ENCODE assay signal across 17 cellular contexts in genomic region chr6:79193971-79194370, GRCh38. TPM values are rescaled to one million over a fixed set of nuclear protein-coding genes. Genes with fewer than 3 reads are reported as not detected.
DNase-seq lines count a peak whose midpoint lies in the region; ATAC-seq and TF ChIP-seq lines count a peak whose summit lies in the region.
"Had no signal": no experiment of that assay in that cellular context is flagged by ENCODE, and none has a peak within 500 bp of the region (broad histone marks: within the 10 kb centered on the region; RNA-seq: fewer than 3 reads in every experiment).

No MANE protein-coding gene starts in this region.

- no peaks in the 10 kb centered on the region for H3K9me2 ChIP-seq in SK-N-SH

- no peaks in the 10 kb centered on the region for H3F3A ChIP-seq in SK-N-SH (replicated peaks; ENCODE audit: insufficient read depth)

- peaks cover 4 to 6% of the 10 kb centered on the region in 2 experiments for H3K36me3 ChIP-seq in SK-N-SH (replicated peaks in 1 of 2; ENCODE audit: control insufficient read depth in 1 of 2, insufficient read depth in 2 of 2, low read length in 1 of 2)
- H3K36me3 ChIP-seq: BE2C had no signal

- 50% methylated on average over 2 of the region's 2 CpGs for WGBS in SK-N-SH (ENCODE audit: low lambda C conversion rate)

- no peak for TF ChIP-seq RAD21 in SK-N-SH (IDR thresholded peaks at IDR 0.05; ENCODE audit: low read length)

- H3K4me2 ChIP-seq in SK-N-SH, result no peak overlapping the region

- no peak for TF ChIP-seq EP300 in SK-N-SH (IDR thresholded peaks at IDR 0.05; ENCODE audit: borderline replicate concordance in 1 of 2, low read depth in 1 of 2, low read length in 1 of 2)

- no peak for DNase-seq in SK-N-SH
- DNase-seq in NCI-H69 (lab: John Stamatoyannopoulos, UW), result peak; percentile 89
- DNase-seq in fibroblast of mammary gland (ENCODE audit: low read depth), result peak; percentile 50
- no peak for DNase-seq in RWPE1 (ENCODE audit: low spot score)
- DNase-seq in activated CD8-positive, alpha-beta memory T cell treated with anti-CD3 and anti-CD28 coated beads, Interleukin-2, amount 50 U/mL, for 48 hours, result no peak
- DNase-seq: ACHN; BE2C; C1 segment of cervical spinal cord; CD4-positive, CD25-positive, alpha-beta regulatory T cell; CD8-positive, alpha-beta memory T cell; COR-L47; DMS 273 treated with DMSO at 0.1 percent for 48 hours; DMS79 treated with DMSO at 0.1 percent for 48 hours; GF-D8; H9 had no signal

- H3K4me3 ChIP-seq in SK-N-SH (ENCODE audit: low read depth in 2 of 2, low read length in 1 of 2) (no peak overlapping the region), fibroblast of mammary gland (ENCODE audit: control insufficient read depth, low read depth, low read length) (no peak overlapping the region)

- H3K27ac ChIP-seq in SK-N-SH (ENCODE audit: low read depth in 2 of 2, low read length in 1 of 2), result no peak overlapping the region
- no peak overlapping the region for H3K27ac ChIP-seq in RWPE1
- H3K27ac ChIP-seq: HL-60 had no signal

- H2AFZ ChIP-seq in SK-N-SH (ENCODE audit: low read depth), result no peak overlapping the region

- TF ChIP-seq CTCF in SK-N-SH (IDR thresholded peaks at IDR 0.05) (no peak), fibroblast of mammary gland (conservative IDR thresholded peaks at IDR 0.05; ENCODE audit: control insufficient read depth, insufficient read depth, low read depth, low read length) (no peak), RWPE1 (conservative IDR thresholded peaks at IDR 0.05; ENCODE audit: low read depth) (no peak)

- CTCF ChIA-PET in SK-N-SH (lab: Yijun Ruan, JAX), result no interaction called here
- CTCF ChIA-PET in RWPE1 (lab: Yijun Ruan, JAX), result no interaction called here

- H3K9ac ChIP-seq in SK-N-SH, result no peak overlapping the region

- no peaks in the 10 kb centered on the region; a peak in 1 of 4 replicates for H3K4me1 ChIP-seq in SK-N-SH (ENCODE audit: control insufficient read depth in 1 of 2, insufficient read depth in 2 of 2, low read depth in 1 of 2, low read length in 1 of 2)
- H3K4me1 ChIP-seq: BE2C had no signal

- H3K9me3 ChIP-seq in SK-N-SH, result no peaks in the 10 kb centered on the region

- no peaks in the 10 kb centered on the region for H3K27me3 ChIP-seq in SK-N-SH (ENCODE audit: insufficient read depth)
- H3K27me3 ChIP-seq: BE2C had no signal

- POLR2A ChIA-PET in SK-N-SH (lab: Yijun Ruan, JAX), result no interaction called here
- POLR2A ChIA-PET in RWPE1 (lab: Yijun Ruan, JAX; ENCODE audit: low non-redundant PET), result no interaction called here

- H4K20me1 ChIP-seq in SK-N-SH (ENCODE audit: insufficient read depth), result no peaks in the 10 kb centered on the region

- H3K79me2 ChIP-seq in SK-N-SH (ENCODE audit: insufficient read depth), result no peaks in the 10 kb centered on the region

- ATAC-seq in SK-N-SH treated with all-trans-retinoic acid at 6 μM for 48 hours, result no peak; the same call in 2 of the 3 replicates

TF ChIP-seq in SK-N-SH treated with all-trans-retinoic acid at 6 μM for 48 hours, 23 proteins besides CTCF, POLR2A, EP300 and RAD21:
- TF ChIP-seq ZNF70 (CRISPR knock-in tag; IDR thresholded peaks at IDR 0.05), result no peak
- peak; percentile 44 for TF ChIP-seq TCF4 (CRISPR knock-in tag; IDR thresholded peaks at IDR 0.05; ENCODE audit: borderline replicate concordance)

TF ChIP-seq in SK-N-SH, 30 proteins besides CTCF, POLR2A, EP300 and RAD21:
- no peak for TF ChIP-seq MEF2A (IDR thresholded peaks at IDR 0.05; ENCODE audit: borderline replicate concordance, low read depth)
- TF ChIP-seq MAX (IDR thresholded peaks at IDR 0.05; ENCODE audit: low read depth), result no peak
- TF ChIP-seq USF1 (IDR thresholded peaks at IDR 0.05; ENCODE audit: borderline replicate concordance, low read depth), result no peak
TF ChIP-seq in SK-N-SH: peak in this region for 0.

RNA-seq across cellular contexts. Expression of gene HMGN3, which starts 40.5 kb away (rescaled TPM):
- 57.6 and 64.5 TPM in 2 replicates for polyA plus RNA-seq in SK-N-SH (2012; rRNA removed)
- polyA plus RNA-seq in SK-N-SH (2012; cell fraction: cytosol; rRNA removed), result 72.9 and 119 TPM in 2 replicates
- polyA plus RNA-seq in SK-N-SH (2012; cell fraction: nucleus; rRNA removed), result 48.8 and 72.9 TPM in 2 replicates

Comparison
In these comparisons a context has a peak if more than half of its experiments do, and no peak if none do; other contexts are left out.
1. DNase-seq: peak in NCI-H69 (single experiment) and fibroblast of mammary gland (single experiment); none in SK-N-SH (single experiment), RWPE1 (single experiment) and activated CD8-positive, alpha-beta memory T cell treated with anti-CD3 and anti-CD28 coated beads, Interleukin-2, amount 50 U/mL, for 48 hours (single experiment).